ENCODE assay signal across 29 cellular contexts in genomic region chr2:73718421-73718820, GRCh38.
"Had no signal": no experiment of that assay in that cellular context is flagged by ENCODE, and none has a peak within 500 bp of the region (broad histone marks: within the 10 kb centered on the region; RNA-seq: fewer than 3 reads in every experiment).

No MANE protein-coding gene starts in this region.

- FAIRE-seq: pancreas, urothelium cell line had no signal

- H3K4me3 ChIP-seq: neural progenitor cell, pancreas, psoas muscle, skin epidermis, smooth muscle cell, spleen, stomach, thoracic aorta, thyroid gland, tibial nerve, upper lobe of left lung, vagina had no signal

- H3K4me3 Mint-ChIP-seq: naive thymus-derived CD4-positive, alpha-beta T cell; natural killer cell; nephron; stimulated activated memory B cell treated with anti-CD40 and anti-IgM and Interleukin-4, amounts not matched to agents 10 μg/mL and 1 μg/mL and 100 μg/mL, for 72 hours; stimulated activated naive CD8-positive, alpha-beta T cell treated with anti-CD3 and anti-CD28 coated beads, Interleukin-15, Interleukin-2, amounts not matched to agents 100 ng/mL and 50 ng/mL, for 24 hours had no signal

- DNase-seq: naive thymus-derived CD4-positive, alpha-beta T cell; natural killer cell; occipital lobe; pancreas; psoas muscle; right cardiac atrium; spleen; stimulated activated CD4-positive, alpha-beta T cell treated with anti-CD3 and anti-CD28 coated beads, Interleukin-12 subunit alpha, Interleukin-12 subunit beta, amount 100 ng/mL, for 4 hours; stimulated activated CD4-positive, alpha-beta T cell treated with anti-CD3 and anti-CD28 coated beads, Interleukin-1b, Interleukin-23, amount 100 ng/mL, for 48 hours; stimulated activated CD4-positive, alpha-beta T cell treated with anti-CD3 and anti-CD28 coated beads, Interleukin-4, amount 100 ng/mL, for 1 hour; stimulated activated CD4-positive, alpha-beta T cell treated with anti-CD3 and anti-CD28 coated beads, Interleukin-4, amount 100 ng/mL, for 4 hours; stimulated activated CD8-positive, alpha-beta memory T cell treated with anti-CD3 and anti-CD28 coated beads, Interleukin-4, amount 100 ng/mL, for 48 hours; stimulated activated naive CD4-positive, alpha-beta T cell treated with Interleukin-2 at 50 U/mL for 16 hours; stomach; thyroid gland; trophoblast cell; upper lobe of left lung had no signal

- ATAC-seq: naive thymus-derived CD4-positive, alpha-beta T cell; natural killer cell; psoas muscle; sciatic nerve; stimulated activated memory B cell treated with anti-CD40 and anti-IgM and Interleukin-4, amounts not matched to agents 10 μg/mL and 1 μg/mL and 100 μg/mL, for 72 hours had no signal

- H3K27ac Mint-ChIP-seq: natural killer cell; nephron; neural progenitor cell; progenitor cell of endocrine pancreas; stimulated activated memory B cell treated with anti-CD40 and anti-IgM and Interleukin-4, amounts not matched to agents 10 μg/mL and 1 μg/mL and 100 μg/mL, for 72 hours; stimulated activated naive CD8-positive, alpha-beta T cell treated with anti-CD3 and anti-CD28 coated beads, Interleukin-15, Interleukin-2, amounts not matched to agents 100 ng/mL and 50 ng/mL, for 24 hours had no signal

- H3K4me2 ChIP-seq: neural progenitor cell, smooth muscle cell had no signal

- H2AFZ ChIP-seq: neural progenitor cell had no signal

- H3K4me1 Mint-ChIP-seq: natural killer cell, nephron, neural progenitor cell had no signal

- H3K36me3 ChIP-seq: neural progenitor cell, pancreas, spleen, stomach, thoracic aorta, thyroid gland, tibial nerve, upper lobe of left lung, vagina had no signal

- H3K4me1 ChIP-seq: neural progenitor cell, pancreas, psoas muscle, stomach, thyroid gland, tibial nerve, upper lobe of left lung, vagina had no signal

- H3K9me3 ChIP-seq: pancreas, psoas muscle, stomach, thoracic aorta, thyroid gland, vagina had no signal

- H3K27ac ChIP-seq: neural progenitor cell, pancreas, psoas muscle, skin epidermis, spleen, stomach, thoracic aorta, thyroid gland, tibial nerve, upper lobe of left lung, vagina had no signal

- H3K27me3 ChIP-seq: pancreas, spleen, stomach, thyroid gland, tibial nerve, upper lobe of left lung, vagina had no signal

- H3K9ac ChIP-seq: neural progenitor cell had no signal
